ENCODE assay signal across 1 cellular context in the genomic region with DNA sequence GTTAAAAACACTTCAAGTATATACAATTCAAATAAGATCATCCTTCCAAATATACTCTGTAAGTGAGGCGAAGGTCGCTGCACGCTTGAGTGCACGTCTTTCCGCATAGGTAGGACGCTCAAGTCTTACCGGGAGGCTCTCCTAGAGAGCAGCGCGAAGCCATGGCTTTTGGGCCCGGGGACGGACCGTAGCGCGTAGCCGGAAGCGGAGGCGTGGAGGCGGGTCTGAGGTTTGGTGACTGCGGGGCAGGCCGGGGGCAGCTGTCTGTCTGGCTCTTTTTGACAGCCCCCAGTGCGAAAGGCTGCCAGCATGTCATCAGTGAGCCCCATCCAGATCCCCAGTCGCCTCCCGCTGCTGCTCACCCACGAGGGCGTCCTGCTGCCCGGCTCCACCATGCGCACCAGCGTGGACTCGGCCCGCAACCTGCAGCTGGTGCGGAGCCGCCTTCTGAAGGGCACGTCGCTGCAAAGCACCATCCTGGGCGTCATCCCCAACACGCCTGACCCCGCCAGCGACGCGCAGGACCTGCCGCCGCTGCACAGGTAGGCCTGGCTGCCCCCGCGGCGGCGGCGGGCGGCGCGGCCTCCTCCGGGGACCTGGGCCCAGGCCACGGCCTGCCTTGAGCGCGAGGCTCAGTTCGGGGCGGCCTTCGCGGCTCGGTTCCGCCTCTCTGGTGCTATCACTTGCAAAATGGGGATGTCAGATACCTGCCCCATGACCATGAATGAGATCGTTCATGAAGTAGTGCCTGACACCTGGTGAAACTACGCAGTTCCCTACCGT.
TF ChIP-seq lines count a peak whose summit lies in the region.

A gene with protein sequence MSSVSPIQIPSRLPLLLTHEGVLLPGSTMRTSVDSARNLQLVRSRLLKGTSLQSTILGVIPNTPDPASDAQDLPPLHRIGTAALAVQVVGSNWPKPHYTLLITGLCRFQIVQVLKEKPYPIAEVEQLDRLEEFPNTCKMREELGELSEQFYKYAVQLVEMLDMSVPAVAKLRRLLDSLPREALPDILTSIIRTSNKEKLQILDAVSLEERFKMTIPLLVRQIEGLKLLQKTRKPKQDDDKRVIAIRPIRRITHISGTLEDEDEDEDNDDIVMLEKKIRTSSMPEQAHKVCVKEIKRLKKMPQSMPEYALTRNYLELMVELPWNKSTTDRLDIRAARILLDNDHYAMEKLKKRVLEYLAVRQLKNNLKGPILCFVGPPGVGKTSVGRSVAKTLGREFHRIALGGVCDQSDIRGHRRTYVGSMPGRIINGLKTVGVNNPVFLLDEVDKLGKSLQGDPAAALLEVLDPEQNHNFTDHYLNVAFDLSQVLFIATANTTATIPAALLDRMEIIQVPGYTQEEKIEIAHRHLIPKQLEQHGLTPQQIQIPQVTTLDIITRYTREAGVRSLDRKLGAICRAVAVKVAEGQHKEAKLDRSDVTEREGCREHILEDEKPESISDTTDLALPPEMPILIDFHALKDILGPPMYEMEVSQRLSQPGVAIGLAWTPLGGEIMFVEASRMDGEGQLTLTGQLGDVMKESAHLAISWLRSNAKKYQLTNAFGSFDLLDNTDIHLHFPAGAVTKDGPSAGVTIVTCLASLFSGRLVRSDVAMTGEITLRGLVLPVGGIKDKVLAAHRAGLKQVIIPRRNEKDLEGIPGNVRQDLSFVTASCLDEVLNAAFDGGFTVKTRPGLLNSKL (plus strand): TSS at position 221 of the 783 bp plus-strand sequence. CDS start 89 bp downstream, at position 310.

TF ChIP-seq in K562, 482 proteins besides CTCF, POLR2A, EP300 and RAD21 (continued from another document and continues in another):
- TF ChIP-seq, protein P1, sequence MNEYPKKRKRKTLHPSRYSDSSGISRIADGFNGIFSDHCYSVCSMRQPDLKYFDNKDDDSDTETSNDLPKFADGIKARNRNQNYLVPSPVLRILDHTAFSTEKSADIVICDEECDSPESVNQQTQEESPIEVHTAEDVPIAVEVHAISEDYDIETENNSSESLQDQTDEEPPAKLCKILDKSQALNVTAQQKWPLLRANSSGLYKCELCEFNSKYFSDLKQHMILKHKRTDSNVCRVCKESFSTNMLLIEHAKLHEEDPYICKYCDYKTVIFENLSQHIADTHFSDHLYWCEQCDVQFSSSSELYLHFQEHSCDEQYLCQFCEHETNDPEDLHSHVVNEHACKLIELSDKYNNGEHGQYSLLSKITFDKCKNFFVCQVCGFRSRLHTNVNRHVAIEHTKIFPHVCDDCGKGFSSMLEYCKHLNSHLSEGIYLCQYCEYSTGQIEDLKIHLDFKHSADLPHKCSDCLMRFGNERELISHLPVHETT (CRISPR knock-in tag; conservative IDR thresholded peaks at IDR 0.05 in 1 of 2, IDR thresholded peaks at IDR 0.05 in 1 of 2): peak in 1 of 2 experiments; percentile 55; a peak in 1 of 4 replicates
- peak; percentile 92 for TF ChIP-seq GABPA (tag; conservative IDR thresholded peaks at IDR 0.05; ENCODE audit: low read depth)
- TF ChIP-seq ZNF146 (CRISPR knock-in tag; IDR thresholded peaks at IDR 0.05; ENCODE audit: unreplicated experiment): no peak
- TF ChIP-seq POLR2G (IDR thresholded peaks at IDR 0.05; ENCODE audit: low read depth, low read length): peak; percentile 80
- TF ChIP-seq CHD1 (IDR thresholded peaks at IDR 0.05; ENCODE audit: low read length): peak; percentile 53
- TF ChIP-seq KDM4B (IDR thresholded peaks at IDR 0.05; ENCODE audit: borderline replicate concordance in 2 of 2, low read depth in 1 of 2): peak in 1 of 2 experiments; percentile 42; a peak in 1 of 4 replicates
- TF ChIP-seq SETDB1 (IDR thresholded peaks at IDR 0.05; ENCODE audit: low read length): no peak
- TF ChIP-seq EP400 (IDR thresholded peaks at IDR 0.05): peak; percentile 87
- no peak for TF ChIP-seq RBM22 (IDR thresholded peaks at IDR 0.05; ENCODE audit: low read depth, low read length, poor library complexity, severe bottlenecking)
- TF ChIP-seq U2AF2 (optimal IDR thresholded peaks at IDR 0.05; ENCODE audit: low read depth, low read length): no peak
- TF ChIP-seq RFX7 (CRISPR knock-in tag; IDR thresholded peaks at IDR 0.05): no peak
- TF ChIP-seq NFIX (CRISPR knock-in tag; IDR thresholded peaks at IDR 0.05; ENCODE audit: low read depth): no peak
- TF ChIP-seq CREM (IDR thresholded peaks at IDR 0.05; ENCODE audit: low read depth): peak; percentile 97
- peak; percentile 87; the same call in 1 of the 2 replicates for TF ChIP-seq ZNF282 (CRISPR knock-in tag; IDR thresholded peaks at IDR 0.05)
- TF ChIP-seq NFXL1 (CRISPR knock-in tag; IDR thresholded peaks at IDR 0.05): no peak
- TF ChIP-seq MTA3 (IDR thresholded peaks at IDR 0.05; ENCODE audit: borderline replicate concordance): peak; percentile 99
- TF ChIP-seq, protein P2, sequence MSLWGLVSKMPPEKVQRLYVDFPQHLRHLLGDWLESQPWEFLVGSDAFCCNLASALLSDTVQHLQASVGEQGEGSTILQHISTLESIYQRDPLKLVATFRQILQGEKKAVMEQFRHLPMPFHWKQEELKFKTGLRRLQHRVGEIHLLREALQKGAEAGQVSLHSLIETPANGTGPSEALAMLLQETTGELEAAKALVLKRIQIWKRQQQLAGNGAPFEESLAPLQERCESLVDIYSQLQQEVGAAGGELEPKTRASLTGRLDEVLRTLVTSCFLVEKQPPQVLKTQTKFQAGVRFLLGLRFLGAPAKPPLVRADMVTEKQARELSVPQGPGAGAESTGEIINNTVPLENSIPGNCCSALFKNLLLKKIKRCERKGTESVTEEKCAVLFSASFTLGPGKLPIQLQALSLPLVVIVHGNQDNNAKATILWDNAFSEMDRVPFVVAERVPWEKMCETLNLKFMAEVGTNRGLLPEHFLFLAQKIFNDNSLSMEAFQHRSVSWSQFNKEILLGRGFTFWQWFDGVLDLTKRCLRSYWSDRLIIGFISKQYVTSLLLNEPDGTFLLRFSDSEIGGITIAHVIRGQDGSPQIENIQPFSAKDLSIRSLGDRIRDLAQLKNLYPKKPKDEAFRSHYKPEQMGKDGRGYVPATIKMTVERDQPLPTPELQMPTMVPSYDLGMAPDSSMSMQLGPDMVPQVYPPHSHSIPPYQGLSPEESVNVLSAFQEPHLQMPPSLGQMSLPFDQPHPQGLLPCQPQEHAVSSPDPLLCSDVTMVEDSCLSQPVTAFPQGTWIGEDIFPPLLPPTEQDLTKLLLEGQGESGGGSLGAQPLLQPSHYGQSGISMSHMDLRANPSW (CRISPR knock-in tag; IDR thresholded peaks at IDR 0.05): peak; percentile 63; the same call in 1 of the 2 replicates
- TF ChIP-seq PCBP1 (IDR thresholded peaks at IDR 0.05; ENCODE audit: low read depth, low read length, poor library complexity, severe bottlenecking): peak; percentile 29
- TF ChIP-seq ZNF431 (CRISPR knock-in tag; IDR thresholded peaks at IDR 0.05): 0 out of 2 replicates have a peak, but pooled peaks have one; percentile 23
- TF ChIP-seq, protein P3, sequence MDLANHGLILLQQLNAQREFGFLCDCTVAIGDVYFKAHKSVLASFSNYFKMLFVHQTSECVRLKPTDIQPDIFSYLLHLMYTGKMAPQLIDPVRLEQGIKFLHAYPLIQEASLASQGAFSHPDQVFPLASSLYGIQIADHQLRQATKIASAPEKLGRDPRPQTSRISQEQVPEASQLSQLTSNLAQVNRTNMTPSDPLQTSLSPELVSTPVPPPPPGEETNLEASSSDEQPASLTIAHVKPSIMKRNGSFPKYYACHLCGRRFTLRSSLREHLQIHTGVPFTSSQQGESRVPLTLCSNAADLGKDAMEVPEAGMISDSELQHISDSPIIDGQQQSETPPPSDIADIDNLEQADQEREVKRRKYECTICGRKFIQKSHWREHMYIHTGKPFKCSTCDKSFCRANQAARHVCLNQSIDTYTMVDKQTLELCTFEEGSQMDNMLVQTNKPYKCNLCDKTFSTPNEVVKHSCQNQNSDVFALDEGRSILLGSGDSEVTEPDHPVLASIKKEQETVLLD (IDR thresholded peaks at IDR 0.05): no peak
- TF ChIP-seq BCOR (IDR thresholded peaks at IDR 0.05): peak; percentile 24; the same call in 1 of the 2 replicates
- TF ChIP-seq, protein P4, sequence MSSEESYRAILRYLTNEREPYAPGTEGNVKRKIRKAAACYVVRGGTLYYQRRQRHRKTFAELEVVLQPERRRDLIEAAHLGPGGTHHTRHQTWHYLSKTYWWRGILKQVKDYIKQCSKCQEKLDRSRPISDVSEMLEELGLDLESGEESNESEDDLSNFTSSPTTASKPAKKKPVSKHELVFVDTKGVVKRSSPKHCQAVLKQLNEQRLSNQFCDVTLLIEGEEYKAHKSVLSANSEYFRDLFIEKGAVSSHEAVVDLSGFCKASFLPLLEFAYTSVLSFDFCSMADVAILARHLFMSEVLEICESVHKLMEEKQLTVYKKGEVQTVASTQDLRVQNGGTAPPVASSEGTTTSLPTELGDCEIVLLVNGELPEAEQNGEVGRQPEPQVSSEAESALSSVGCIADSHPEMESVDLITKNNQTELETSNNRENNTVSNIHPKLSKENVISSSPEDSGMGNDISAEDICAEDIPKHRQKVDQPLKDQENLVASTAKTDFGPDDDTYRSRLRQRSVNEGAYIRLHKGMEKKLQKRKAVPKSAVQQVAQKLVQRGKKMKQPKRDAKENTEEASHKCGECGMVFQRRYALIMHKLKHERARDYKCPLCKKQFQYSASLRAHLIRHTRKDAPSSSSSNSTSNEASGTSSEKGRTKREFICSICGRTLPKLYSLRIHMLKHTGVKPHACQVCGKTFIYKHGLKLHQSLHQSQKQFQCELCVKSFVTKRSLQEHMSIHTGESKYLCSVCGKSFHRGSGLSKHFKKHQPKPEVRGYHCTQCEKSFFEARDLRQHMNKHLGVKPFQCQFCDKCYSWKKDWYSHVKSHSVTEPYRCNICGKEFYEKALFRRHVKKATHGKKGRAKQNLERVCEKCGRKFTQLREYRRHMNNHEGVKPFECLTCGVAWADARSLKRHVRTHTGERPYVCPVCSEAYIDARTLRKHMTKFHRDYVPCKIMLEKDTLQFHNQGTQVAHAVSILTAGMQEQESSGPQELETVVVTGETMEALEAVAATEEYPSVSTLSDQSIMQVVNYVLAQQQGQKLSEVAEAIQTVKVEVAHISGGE (CRISPR knock-in tag; IDR thresholded peaks at IDR 0.05): peak in 1 of 3 experiments; percentile 43; a peak in 1 of 6 replicates
- no peak for TF ChIP-seq POLR3G (IDR thresholded peaks at IDR 0.05; ENCODE audit: extremely low read depth, insufficient read length, insufficient replicate concordance)
- TF ChIP-seq ZNF274 (IDR thresholded peaks at IDR 0.05; ENCODE audit: borderline replicate concordance, low read depth, low read length): no peak
- TF ChIP-seq SLC30A9 (CRISPR knock-in tag; IDR thresholded peaks at IDR 0.05): no peak
- TF ChIP-seq ARNT (IDR thresholded peaks at IDR 0.05): peak; percentile 55 to 59; a peak in 2 of 4 replicates
- TF ChIP-seq, protein P5, sequence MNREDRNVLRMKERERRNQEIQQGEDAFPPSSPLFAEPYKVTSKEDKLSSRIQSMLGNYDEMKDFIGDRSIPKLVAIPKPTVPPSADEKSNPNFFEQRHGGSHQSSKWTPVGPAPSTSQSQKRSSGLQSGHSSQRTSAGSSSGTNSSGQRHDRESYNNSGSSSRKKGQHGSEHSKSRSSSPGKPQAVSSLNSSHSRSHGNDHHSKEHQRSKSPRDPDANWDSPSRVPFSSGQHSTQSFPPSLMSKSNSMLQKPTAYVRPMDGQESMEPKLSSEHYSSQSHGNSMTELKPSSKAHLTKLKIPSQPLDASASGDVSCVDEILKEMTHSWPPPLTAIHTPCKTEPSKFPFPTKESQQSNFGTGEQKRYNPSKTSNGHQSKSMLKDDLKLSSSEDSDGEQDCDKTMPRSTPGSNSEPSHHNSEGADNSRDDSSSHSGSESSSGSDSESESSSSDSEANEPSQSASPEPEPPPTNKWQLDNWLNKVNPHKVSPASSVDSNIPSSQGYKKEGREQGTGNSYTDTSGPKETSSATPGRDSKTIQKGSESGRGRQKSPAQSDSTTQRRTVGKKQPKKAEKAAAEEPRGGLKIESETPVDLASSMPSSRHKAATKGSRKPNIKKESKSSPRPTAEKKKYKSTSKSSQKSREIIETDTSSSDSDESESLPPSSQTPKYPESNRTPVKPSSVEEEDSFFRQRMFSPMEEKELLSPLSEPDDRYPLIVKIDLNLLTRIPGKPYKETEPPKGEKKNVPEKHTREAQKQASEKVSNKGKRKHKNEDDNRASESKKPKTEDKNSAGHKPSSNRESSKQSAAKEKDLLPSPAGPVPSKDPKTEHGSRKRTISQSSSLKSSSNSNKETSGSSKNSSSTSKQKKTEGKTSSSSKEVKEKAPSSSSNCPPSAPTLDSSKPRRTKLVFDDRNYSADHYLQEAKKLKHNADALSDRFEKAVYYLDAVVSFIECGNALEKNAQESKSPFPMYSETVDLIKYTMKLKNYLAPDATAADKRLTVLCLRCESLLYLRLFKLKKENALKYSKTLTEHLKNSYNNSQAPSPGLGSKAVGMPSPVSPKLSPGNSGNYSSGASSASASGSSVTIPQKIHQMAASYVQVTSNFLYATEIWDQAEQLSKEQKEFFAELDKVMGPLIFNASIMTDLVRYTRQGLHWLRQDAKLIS (CRISPR knock-in tag; IDR thresholded peaks at IDR 0.05): 0 out of 2 replicates have a peak, but pooled peaks have one; percentile 33
- no peak for TF ChIP-seq PHTF2 (CRISPR knock-in tag; IDR thresholded peaks at IDR 0.05)
- TF ChIP-seq HDAC2 (IDR thresholded peaks at IDR 0.05): peak; percentile 44; the same call in 1 of the 2 replicates
- TF ChIP-seq ZNF232 (CRISPR knock-in tag; IDR thresholded peaks at IDR 0.05): peak; percentile 79; the same call in 1 of the 2 replicates
- TF ChIP-seq POLR2B (IDR thresholded peaks at IDR 0.05; ENCODE audit: low read depth, partially characterized antibody): peak; percentile 47
- TF ChIP-seq ZNF263 (CRISPR knock-in tag; IDR thresholded peaks at IDR 0.05; ENCODE audit: borderline replicate concordance): peak; percentile 26; the same call in 1 of the 2 replicates
- TF ChIP-seq RB1 (IDR thresholded peaks at IDR 0.05; ENCODE audit: low read depth): peak; percentile 48; the same call in 1 of the 2 replicates
- TF ChIP-seq TCF7 (IDR thresholded peaks at IDR 0.05; ENCODE audit: borderline replicate concordance): no peak
- peak; percentile 51; the same call in 1 of the 2 replicates for TF ChIP-seq JUND (IDR thresholded peaks at IDR 0.05; ENCODE audit: borderline replicate concordance, low read depth, low read length)
- TF ChIP-seq JUND (tag; IDR thresholded peaks at IDR 0.05; ENCODE audit: borderline replicate concordance, low read depth, low read length): peak; percentile 44; the same call in 1 of the 3 replicates
- peak in 1 of 2 experiments; percentile 93; a peak in 2 of 4 replicates for TF ChIP-seq HDAC1 (IDR thresholded peaks at IDR 0.05)
